9 cellular contexts compared by ENCODE assay signal in genomic region chr13:98751397-98752110, GRCh38. TPM values are rescaled to one million over a fixed set of nuclear protein-coding genes. Genes with fewer than 3 reads are reported as not detected.
A peak's percentile ranks its signal among the peaks of the same experiment; 100 is the strongest.
DNase-seq lines count a peak whose midpoint lies in the region; ATAC-seq, FAIRE-seq and TF ChIP-seq lines count a peak whose summit lies in the region.
"Had no signal": no experiment of that assay in that cellular context is flagged by ENCODE, and none has a peak within 500 bp of the region (broad histone marks: within the 10 kb centered on the region; RNA-seq: fewer than 3 reads in every experiment).

No MANE protein-coding gene starts in this region.

- peaks cover 10% of the 10 kb centered on the region for H3K27me3 ChIP-seq in brain microvascular endothelial cell (replicated peaks)

- ATAC-seq in HG02885 (IDR thresholded peaks at IDR 0.05; ENCODE audit: poor library complexity, unreplicated experiment): no peak
- no peak for ATAC-seq in HG03378 (IDR thresholded peaks at IDR 0.05; ENCODE audit: unreplicated experiment)

- no peak overlapping the region for H3K27ac ChIP-seq in brain microvascular endothelial cell
- H3K27ac ChIP-seq in kidney (ENCODE audit: low read depth in 2 of 2, low read length in 2 of 2): no peak overlapping the region

- no peaks in the 10 kb centered on the region for H3K36me3 ChIP-seq in brain microvascular endothelial cell (replicated peaks)
- H3K36me3 ChIP-seq in kidney (ENCODE audit: control insufficient read depth in 1 of 2, insufficient read depth in 2 of 2, low read length in 2 of 2): no peaks in the 10 kb centered on the region

- no peak overlapping the region for H3K9ac ChIP-seq in kidney (ENCODE audit: low read length in 2 of 2)

- no peaks in the 10 kb centered on the region for H3K9me3 ChIP-seq in kidney (ENCODE audit: control insufficient read depth in 1 of 2, low read length in 2 of 2)

- in situ Hi-C loops in brain microvascular endothelial cell (cut with HindIII; ENCODE audit: low pct_ligation_motif_present, low sequenced_read_pairs): no loop called here

- intact Hi-C loops in kidney (cut with DNase I): no loop called here

- TF ChIP-seq CTCF in brain microvascular endothelial cell (IDR thresholded peaks at IDR 0.05; ENCODE audit: low read depth, low read length, missing control alignments) (no peak), kidney (IDR thresholded peaks at IDR 0.05; ENCODE audit: borderline replicate concordance, extremely low read depth, insufficient read depth) (no peak)

- peak overlapping the region; percentile 34 for H3K4me3 ChIP-seq in brain microvascular endothelial cell (ENCODE audit: low read depth, low read length)
- peak overlapping the region; percentile 42 to 45 for H3K4me3 ChIP-seq in kidney (ENCODE audit: low read length in 2 of 2)

- peak; percentile 9 for DNase-seq in NCI-H510A treated with DMSO at 0.1 percent for 48 hours (lab: John Stamatoyannopoulos, UW)
- DNase-seq in NCI-H510A (lab: John Stamatoyannopoulos, UW): no peak
- DNase-seq in brain microvascular endothelial cell: no peak
- no peak for DNase-seq in kidney
- DNase-seq in stromal cell of bone marrow (ENCODE audit: low read depth): peak; percentile 25
- no peak for DNase-seq in SK-N-DZ (ENCODE audit: low spot score)
- DNase-seq: activated CD4-positive, alpha-beta T cell treated with anti-CD3 and anti-CD28 coated beads for 4 hours had no signal

- no peak for FAIRE-seq in kidney (lab: Jason Lieb, UNC)

- peaks cover 4 to 5% of the 10 kb centered on the region in 2 donors for H3K4me1 ChIP-seq in kidney (ENCODE audit: control insufficient read depth in 1 of 2, insufficient read depth in 1 of 2, low read depth in 1 of 2, low read length in 2 of 2)

RNA-seq across cellular contexts. Expression of gene SLC15A1, which starts 0.9 kb away (rescaled TPM):
- 10.2 TPM for total RNA-seq in kidney
- 5.6 TPM for polyA plus RNA-seq in kidney (ENCODE audit: insufficient read depth, low read depth, low replicate concordance)
- not detected in 2 replicates for polyA plus RNA-seq in SK-N-DZ (2014; cell fraction: cytosol; rRNA removed)
- not detected in 2 replicates for polyA plus RNA-seq in SK-N-DZ (2014; cell fraction: nucleus; rRNA removed)

Comparison
In these comparisons a context has a peak if more than half of its experiments do, and no peak if none do; other contexts are left out.
1. DNase-seq: peak in NCI-H510A treated with DMSO at 0.1 percent for 48 hours (single experiment) and stromal cell of bone marrow (single experiment); none in NCI-H510A (single experiment), brain microvascular endothelial cell (single experiment), kidney (single experiment) and SK-N-DZ (single experiment).